Comparison of ENCODE assay signal across 13 cellular contexts in the genomic region with DNA sequence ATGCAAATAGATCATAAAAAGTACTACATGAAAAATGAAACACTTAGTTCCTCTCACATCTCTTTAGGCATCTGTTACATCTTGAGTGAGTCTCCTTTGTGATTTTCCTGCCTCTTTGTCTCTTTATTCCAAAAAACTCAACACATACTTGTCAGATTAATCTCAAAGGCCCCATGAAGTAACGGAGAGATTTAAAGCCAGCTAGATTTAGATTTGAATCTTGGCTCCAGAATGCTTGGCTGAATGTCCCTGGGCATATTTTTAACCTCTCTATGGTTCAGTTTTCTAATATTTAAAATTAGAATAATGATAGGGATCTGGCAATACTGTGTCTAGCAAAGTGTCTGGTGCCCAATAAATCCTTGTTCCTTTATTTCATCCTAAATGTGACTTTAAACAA.
DNase-seq lines count a peak whose midpoint lies in the region; ATAC-seq and TF ChIP-seq lines count a peak whose summit lies in the region.
"Had no signal": no experiment of that assay in that cellular context is flagged by ENCODE, and none has a peak within 500 bp of the region (broad histone marks: within the 10 kb centered on the region; RNA-seq: fewer than 3 reads in every experiment).

No MANE protein-coding gene starts in this region.

- no peak overlapping the region for H3K4me3 Mint-ChIP-seq in nephron
- H3K4me3 Mint-ChIP-seq: IgD-negative memory B cell had no signal

- no peaks in the 10 kb centered on the region for H3K27me3 Mint-ChIP-seq in nephron (ENCODE audit: low read depth)
- H3K27me3 Mint-ChIP-seq: IgD-negative memory B cell had no signal

- peaks cover 39% of the 10 kb centered on the region for H3K4me1 Mint-ChIP-seq in nephron
- H3K4me1 Mint-ChIP-seq: IgD-negative memory B cell had no signal

- CTCF ChIA-PET in SK-N-SH (lab: Yijun Ruan, JAX), result interaction anchor here (1.1 to 2.6 kb wide), 5 partner anchors 12 to 253 kb away, joined by 4 to 8 read pairs (median 5); no protein-coding TSS in a partner anchor
- CTCF ChIA-PET in mammary epithelial cell (lab: Charles Lee; ENCODE audit: low non-redundant PET), result no interaction called here

- H3K9me3 ChIP-seq in left ventricle myocardium inferior (replicated peaks) (no peaks in the 10 kb centered on the region), SK-N-SH (no peaks in the 10 kb centered on the region), mammary epithelial cell (replicated peaks; ENCODE audit: insufficient read depth, low read length) (no peaks in the 10 kb centered on the region), upper lobe of right lung (no peaks in the 10 kb centered on the region)
- H3K9me3 ChIP-seq: Peyer's patch had no signal

- no peak overlapping the region for H3K4me3 ChIP-seq in left ventricle myocardium inferior
- H3K4me3 ChIP-seq in SK-N-SH (ENCODE audit: low read depth in 2 of 2, low read length in 1 of 2), result no peak overlapping the region
- no peak overlapping the region for H3K4me3 ChIP-seq in mammary epithelial cell (replicated peaks in 1 of 3; ENCODE audit: insufficient read depth in 1 of 3, low read depth in 2 of 3, low read length in 3 of 3)
- H3K4me3 ChIP-seq in upper lobe of right lung, result no peak overlapping the region
- H3K4me3 ChIP-seq: Peyer's patch had no signal

- H3K27ac Mint-ChIP-seq in nephron, result peak overlapping the region; percentile 0 to 96 (median 91)
- H3K27ac Mint-ChIP-seq: IgD-negative memory B cell had no signal

- peak overlapping the region; percentile 64 for H3K4me2 ChIP-seq in SK-N-SH
- no peak overlapping the region for H3K4me2 ChIP-seq in mammary epithelial cell (ENCODE audit: insufficient read depth, low read depth, low read length)

- peak in 1 of 2 experiments; percentile 39; a peak in 1 of 4 replicates for TF ChIP-seq EP300 in SK-N-SH (IDR thresholded peaks at IDR 0.05; ENCODE audit: borderline replicate concordance in 1 of 2, low read depth in 1 of 2, low read length in 1 of 2)

- no peaks in the 10 kb centered on the region for H4K20me1 ChIP-seq in SK-N-SH (ENCODE audit: insufficient read depth)
- no peaks in the 10 kb centered on the region for H4K20me1 ChIP-seq in mammary epithelial cell (ENCODE audit: insufficient read depth, low read length)

- DNase-seq in left ventricle myocardium inferior, result no peak
- DNase-seq in Right ventricle myocardium inferior (ENCODE audit: missing footprints), result no peak
- no peak for DNase-seq in SK-N-SH
- DNase-seq in mammary epithelial cell, result no peak
- DNase-seq in upper lobe of right lung, result no peak
- DNase-seq in DMS79 treated with DMSO at 0.1 percent for 48 hours (lab: John Stamatoyannopoulos, UW), result no peak
- DNase-seq in activated CD4-positive, alpha-beta T cell treated with anti-CD3 and anti-CD28 coated beads for 48 hours, result no peak
- DNase-seq: Kasumi-1, NCI-H1694 treated with DMSO at 0.1 percent for 48 hours, Peyer's patch, Right ventricle myocardium superior had no signal

- no peak for ATAC-seq in Right ventricle myocardium inferior
- ATAC-seq in upper lobe of right lung, result no peak

- no peaks in the 10 kb centered on the region for H3K79me2 ChIP-seq in SK-N-SH (ENCODE audit: insufficient read depth)
- H3K79me2 ChIP-seq in mammary epithelial cell (ENCODE audit: insufficient read depth, low read length), result no peaks in the 10 kb centered on the region

- peaks cover 52% of the 10 kb centered on the region for H3F3A ChIP-seq in SK-N-SH (replicated peaks; ENCODE audit: insufficient read depth)

- H3K27me3 ChIP-seq in left ventricle myocardium inferior (ENCODE audit: low read depth) (no peaks in the 10 kb centered on the region), SK-N-SH (ENCODE audit: insufficient read depth) (no peaks in the 10 kb centered on the region), mammary epithelial cell (ENCODE audit: insufficient read depth, low read length) (no peaks in the 10 kb centered on the region), upper lobe of right lung (no peaks in the 10 kb centered on the region)
- H3K27me3 ChIP-seq: Peyer's patch had no signal

- TF ChIP-seq RAD21 in SK-N-SH (IDR thresholded peaks at IDR 0.05; ENCODE audit: low read length), result no peak

- POLR2A ChIA-PET in SK-N-SH (lab: Yijun Ruan, JAX), result no interaction called here

- H3K36me3 ChIP-seq in left ventricle myocardium inferior, result no peaks in the 10 kb centered on the region
- H3K36me3 ChIP-seq in SK-N-SH (replicated peaks in 1 of 2; ENCODE audit: control insufficient read depth in 1 of 2, insufficient read depth in 2 of 2, low read length in 1 of 2), result no peaks in the 10 kb centered on the region
- no peaks in the 10 kb centered on the region for H3K36me3 ChIP-seq in mammary epithelial cell (ENCODE audit: insufficient read depth, low read length)
- no peaks in the 10 kb centered on the region for H3K36me3 ChIP-seq in upper lobe of right lung
- H3K36me3 ChIP-seq: Peyer's patch had no signal

- H3K36me3 Mint-ChIP-seq in nephron (ENCODE audit: low read depth), result no peaks in the 10 kb centered on the region
- H3K36me3 Mint-ChIP-seq: IgD-negative memory B cell had no signal

- in situ Hi-C loops in mammary epithelial cell (cut with MboI; ENCODE audit: low sequenced_read_pairs in 2 of 2), result no loop called here

- TF ChIP-seq CTCF in left ventricle myocardium inferior (IDR thresholded peaks at IDR 0.05; ENCODE audit: borderline replicate concordance), result no peak
- no peak for TF ChIP-seq CTCF in SK-N-SH (IDR thresholded peaks at IDR 0.05)
- no peak for TF ChIP-seq CTCF in nephron (IDR thresholded peaks at IDR 0.05; ENCODE audit: unreplicated experiment in 3 of 3)
- no peak for TF ChIP-seq CTCF in mammary epithelial cell (conservative IDR thresholded peaks at IDR 0.05 in 1 of 2, IDR thresholded peaks at IDR 0.05 in 1 of 2; ENCODE audit: extremely low read depth in 1 of 2, insufficient read depth in 1 of 2, low read depth in 1 of 2, low read length in 2 of 2)
- no peak for TF ChIP-seq CTCF in upper lobe of right lung (IDR thresholded peaks at IDR 0.05)

- H3K9ac ChIP-seq in SK-N-SH (no peak overlapping the region), mammary epithelial cell (ENCODE audit: insufficient read depth, low read length) (no peak overlapping the region)

- intact Hi-C loops in left ventricle myocardium inferior (cut with micrococcal nuclease), result no loop called here
- intact Hi-C loops in Right ventricle myocardium inferior (cut with DNase I), result loop anchor here (5.0 kb wide), 1 partner anchor 70 kb away; no protein-coding TSS in a partner anchor
- intact Hi-C loops in mammary epithelial cell (cut with micrococcal nuclease), result no loop called here
- intact Hi-C loops in upper lobe of right lung (cut with DNase I), result no loop called here

- 24% methylated on average over 1 of the region's 1 CpG for WGBS in SK-N-SH (ENCODE audit: low lambda C conversion rate)
- 14% methylated on average over 1 of the region's 1 CpG for WGBS in mammary epithelial cell (ENCODE audit: low coverage, missing lambda C conversion rate)

- dilution Hi-C loops in mammary epithelial cell (cut with HindIII; ENCODE audit: low sequenced_read_pairs), result no loop called here

- no peaks in the 10 kb centered on the region for H3K9me2 ChIP-seq in SK-N-SH

- H3K4me1 ChIP-seq in left ventricle myocardium inferior (peaks cover 22% of the 10 kb centered on the region), SK-N-SH (ENCODE audit: control insufficient read depth in 1 of 2, insufficient read depth in 2 of 2, low read depth in 1 of 2, low read length in 1 of 2) (peaks cover 15 to 37% of the 10 kb centered on the region in 2 experiments), mammary epithelial cell (ENCODE audit: insufficient read depth, low read length) (no peaks in the 10 kb centered on the region), upper lobe of right lung (no peaks in the 10 kb centered on the region)
- H3K4me1 ChIP-seq: Peyer's patch had no signal

- no TSS peak for BruUV-seq in mammary epithelial cell (replicated peaks; lab: Mats Ljungman, UMichigan)

- peak overlapping the region; percentile 12; the same call in 1 of the 2 replicates for H2AFZ ChIP-seq in SK-N-SH (ENCODE audit: low read depth)
- no peak overlapping the region for H2AFZ ChIP-seq in mammary epithelial cell (ENCODE audit: low read depth, low read length)

- H3K27ac ChIP-seq in left ventricle myocardium inferior (replicated peaks), result peak overlapping the region; percentile 68
- H3K27ac ChIP-seq in SK-N-SH (ENCODE audit: low read depth in 2 of 2, low read length in 1 of 2), result peak overlapping the region; percentile 77 to 82
- no peak overlapping the region for H3K27ac ChIP-seq in mammary epithelial cell (ENCODE audit: insufficient read depth, low read depth, low read length)
- H3K27ac ChIP-seq in upper lobe of right lung, result no peak overlapping the region

- no peaks in the 10 kb centered on the region for H3K9me3 Mint-ChIP-seq in nephron

TF ChIP-seq in SK-N-SH, 30 proteins besides CTCF, POLR2A, EP300 and RAD21:
- peak; percentile 34; the same call in 1 of the 2 replicates for TF ChIP-seq TCF12 (IDR thresholded peaks at IDR 0.05)
- TF ChIP-seq MEF2A (IDR thresholded peaks at IDR 0.05; ENCODE audit: borderline replicate concordance, low read depth), result no peak
- peak; percentile 38; the same call in 1 of the 2 replicates for TF ChIP-seq NFIC (IDR thresholded peaks at IDR 0.05; ENCODE audit: borderline replicate concordance)
- TF ChIP-seq, protein P1, sequence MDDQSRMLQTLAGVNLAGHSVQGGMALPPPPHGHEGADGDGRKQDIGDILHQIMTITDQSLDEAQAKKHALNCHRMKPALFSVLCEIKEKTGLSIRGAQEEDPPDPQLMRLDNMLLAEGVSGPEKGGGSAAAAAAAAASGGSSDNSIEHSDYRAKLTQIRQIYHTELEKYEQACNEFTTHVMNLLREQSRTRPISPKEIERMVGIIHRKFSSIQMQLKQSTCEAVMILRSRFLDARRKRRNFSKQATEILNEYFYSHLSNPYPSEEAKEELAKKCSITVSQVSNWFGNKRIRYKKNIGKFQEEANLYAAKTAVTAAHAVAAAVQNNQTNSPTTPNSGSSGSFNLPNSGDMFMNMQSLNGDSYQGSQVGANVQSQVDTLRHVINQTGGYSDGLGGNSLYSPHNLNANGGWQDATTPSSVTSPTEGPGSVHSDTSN (IDR thresholded peaks at IDR 0.05), result peak; percentile 27
- TF ChIP-seq RXRA (IDR thresholded peaks at IDR 0.05; ENCODE audit: borderline replicate concordance, low read depth), result no peak

Comparison
In these comparisons a context has a peak if more than half of its experiments do, and no peak if none do; other contexts are left out.
1. H3K27ac ChIP-seq: peak in left ventricle myocardium inferior (single experiment) and SK-N-SH (2 of 2); none in mammary epithelial cell (single experiment) and upper lobe of right lung (single experiment).